16 cellular contexts compared by ENCODE assay signal in genomic region chr2:162018530-162018929, GRCh38. TPM values are rescaled to one million over a fixed set of nuclear protein-coding genes. Genes with fewer than 3 reads are reported as not detected.
"Had no signal": no experiment of that assay in that cellular context is flagged by ENCODE, and none has a peak within 500 bp of the region (broad histone marks: within the 10 kb centered on the region; RNA-seq: fewer than 3 reads in every experiment).

No MANE protein-coding gene starts in this region.

- H3K27me3 Mint-ChIP-seq: brain had no signal

- H3K9me3 ChIP-seq: SJSA1, tibial artery had no signal

- H3K4me3 ChIP-seq: SJSA1, tibial artery had no signal

- DNase-seq: activated CD4-positive, CD25-positive, alpha-beta regulatory T cell; activated T-cell treated with anti-CD3 and anti-CD28 coated beads, Interleukin-2, amount 50 U/mL, for 48 hours; anterior cingulate cortex; caudate nucleus; endodermal cell; foreskin fibroblast; stimulated activated CD4-positive, alpha-beta T cell treated with anti-CD3 and anti-CD28 coated beads, Interleukin-1b, Interleukin-23, amount 100 ng/mL, for 48 hours; stimulated activated CD8-positive, alpha-beta memory T cell treated with anti-CD3 and anti-CD28 coated beads, Interleukin-4, amount 100 ng/mL, for 48 hours; stimulated activated naive CD8-positive, alpha-beta T cell treated with anti-CD3 and anti-CD28 coated beads, Interleukin-15, Interleukin-2, amounts not matched to agents 100 U/mL and 50 U/mL, for 24 hours; substantia nigra; tibial artery had no signal

- H3K4me3 Mint-ChIP-seq: brain, endodermal cell had no signal

- H3K4me1 ChIP-seq: SJSA1, tibial artery had no signal

- H3K27ac Mint-ChIP-seq: endodermal cell, progenitor cell of endocrine pancreas had no signal

- H3K36me3 Mint-ChIP-seq: brain had no signal

- H3K36me3 ChIP-seq: SJSA1, tibial artery had no signal

- H3K27ac ChIP-seq: epithelial cell of prostate, SJSA1, tibial artery had no signal

- ATAC-seq: stimulated activated naive CD8-positive, alpha-beta T cell treated with anti-CD3 and anti-CD28 coated beads, Interleukin-15, Interleukin-2, amounts not matched to agents 100 U/mL and 50 U/mL, for 24 hours had no signal

- H3K9me3 Mint-ChIP-seq: brain, endodermal cell had no signal

RNA-seq across cellular contexts. Expression of gene DPP4, which starts 55.5 kb away (rescaled TPM):
- total RNA-seq: SJSA1 had no signal
- polyA plus RNA-seq: neural cell had no signal
